Comparison of ENCODE assay signal across 8 cellular contexts in the genomic region with DNA sequence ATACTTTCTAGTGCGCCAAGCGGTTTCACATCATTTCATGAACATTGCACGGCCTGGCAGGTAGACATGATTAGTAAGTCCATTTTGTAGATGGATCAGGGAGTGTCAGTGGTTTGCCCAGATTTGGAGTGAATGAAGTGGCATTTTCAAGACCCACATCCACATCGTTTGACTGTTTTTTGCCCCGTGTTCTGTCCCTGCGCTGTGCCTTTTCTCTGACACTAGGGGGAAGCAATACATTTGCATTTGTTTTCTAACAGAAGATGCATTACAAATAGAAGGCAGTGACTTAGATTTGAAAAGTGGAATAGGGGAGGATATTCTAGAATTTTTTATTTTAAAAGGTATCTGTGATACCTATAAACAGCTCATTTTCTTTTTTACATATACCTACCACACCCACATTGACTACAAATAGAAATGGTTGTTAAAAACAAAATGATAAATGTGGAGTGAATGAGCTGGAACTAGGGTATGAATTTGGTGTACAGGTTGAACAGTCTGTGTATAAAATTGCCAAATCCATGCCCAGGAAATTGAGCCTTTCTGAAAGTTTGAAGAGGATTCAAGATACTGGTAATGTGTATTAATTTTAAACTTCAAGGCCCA.
DNase-seq lines count a peak whose midpoint lies in the region; ATAC-seq and TF ChIP-seq lines count a peak whose summit lies in the region.
"Had no signal": no experiment of that assay in that cellular context is flagged by ENCODE, and none has a peak within 500 bp of the region (broad histone marks: within the 10 kb centered on the region; RNA-seq: fewer than 3 reads in every experiment).

No MANE protein-coding gene starts in this region.

- in situ Hi-C loops in G401 (cut with HindIII; ENCODE audit: low sequenced_read_pairs) = no loop called here

- H2AFZ ChIP-seq in GM23338 = no peak overlapping the region
- H2AFZ ChIP-seq in smooth muscle cell (ENCODE audit: low read depth) = no peak overlapping the region

- no peaks in the 10 kb centered on the region for H3K79me2 ChIP-seq in GM23338 (replicated peaks; ENCODE audit: insufficient read depth)
- H3K79me2 ChIP-seq in smooth muscle cell (ENCODE audit: low read depth) = no peaks in the 10 kb centered on the region

- H3K4me3 ChIP-seq in GM23338 (no peak overlapping the region), dorsolateral prefrontal cortex (no peak overlapping the region), smooth muscle cell (no peak overlapping the region)

- H3K9me3 ChIP-seq in smooth muscle cell (replicated peaks; ENCODE audit: low read depth) = no peaks in the 10 kb centered on the region
- H3K9me3 ChIP-seq: neutrophil had no signal

- no peaks in the 10 kb centered on the region for H3K9me3 Mint-ChIP-seq in GM23338

- TF ChIP-seq CTCF in GM23338 (conservative IDR thresholded peaks at IDR 0.05; ENCODE audit: low read depth in 2 of 2) (peak; percentile 61 to 69), dorsolateral prefrontal cortex (IDR thresholded peaks at IDR 0.05 in 54 of 56, conservative IDR thresholded peaks at IDR 0.05 in 2 of 56; ENCODE audit: low read depth in 1 of 56, partially characterized antibody in 56 of 56) (peak; percentile 23 to 74 (median 59)), smooth muscle cell (IDR thresholded peaks at IDR 0.05; ENCODE audit: borderline replicate concordance, insufficient read depth, poor library complexity, severe bottlenecking) (peak; percentile 54)

- peaks cover 6% of the 10 kb centered on the region; the same call in 1 of the 3 replicates for H3K36me3 Mint-ChIP-seq in GM23338 (ENCODE audit: low read depth)

- no peaks in the 10 kb centered on the region for H3K9me2 ChIP-seq in GM23338 (ENCODE audit: insufficient read depth)

- no peak; the same call in 2 of the 3 replicates for ATAC-seq in GM23338

- H3K36me3 ChIP-seq in GM23338 (ENCODE audit: insufficient read depth) (no peaks in the 10 kb centered on the region), smooth muscle cell (ENCODE audit: low read depth) (no peaks in the 10 kb centered on the region)
- H3K36me3 ChIP-seq: neutrophil had no signal

- H3K27ac ChIP-seq in GM23338 (ENCODE audit: low read depth) = no peak overlapping the region
- no peak overlapping the region for H3K27ac ChIP-seq in dorsolateral prefrontal cortex
- H3K27ac ChIP-seq in smooth muscle cell (ENCODE audit: low read depth) = no peak overlapping the region
- H3K27ac ChIP-seq: neutrophil had no signal

- H3K9ac ChIP-seq in smooth muscle cell (ENCODE audit: low read depth) = no peak overlapping the region

- no peaks in the 10 kb centered on the region for H3K27me3 ChIP-seq in GM23338 (ENCODE audit: insufficient read depth)
- H3K27me3 ChIP-seq in dorsolateral prefrontal cortex = no peaks in the 10 kb centered on the region
- no peaks in the 10 kb centered on the region for H3K27me3 ChIP-seq in smooth muscle cell (ENCODE audit: low read depth)
- H3K27me3 ChIP-seq: neutrophil had no signal

- no peaks in the 10 kb centered on the region for H3K27me3 Mint-ChIP-seq in GM23338 (ENCODE audit: insufficient read depth, low read depth, poor library complexity)

- H3K4me2 ChIP-seq in GM23338 = no peak overlapping the region
- H3K4me2 ChIP-seq in smooth muscle cell = no peak overlapping the region

- no peaks in the 10 kb centered on the region for H3F3A ChIP-seq in GM23338 (replicated peaks; ENCODE audit: low read depth)
- H3F3A ChIP-seq in smooth muscle cell (ENCODE audit: low read depth) = no peaks in the 10 kb centered on the region

- DNase-seq in G401 (ENCODE audit: low spot score) (peak; percentile 16), GM23338 (ENCODE audit: low spot score) (peak; percentile 59), NCI-H460 (ENCODE audit: extremely low read depth, low read depth) (peak; percentile 3), dorsolateral prefrontal cortex (no peak), smooth muscle cell (lab: John Stamatoyannopoulos, UW; ENCODE audit: unreplicated experiment) (no peak), activated T-cell treated with anti-CD3 and anti-CD28 coated beads for 4 hours (no peak), NCI-H187 treated with DMSO at 0.1 percent for 48 hours (lab: John Stamatoyannopoulos, UW) (no peak)

- no peak overlapping the region for H3K4me3 Mint-ChIP-seq in GM23338

- 69% methylated on average over 6 of the region's 6 CpGs for WGBS in smooth muscle cell (ENCODE audit: low lambda C conversion rate)

- peaks cover 6% of the 10 kb centered on the region; the same call in 2 of the 3 replicates for H3K4me1 Mint-ChIP-seq in GM23338

- H3K27ac Mint-ChIP-seq in GM23338 = no peak overlapping the region

- intact Hi-C loops in dorsolateral prefrontal cortex (cut with DNase I) = no loop called here

- H4K20me1 ChIP-seq in GM23338 (replicated peaks; ENCODE audit: insufficient read depth) = no peaks in the 10 kb centered on the region
- H4K20me1 ChIP-seq in smooth muscle cell (ENCODE audit: low read depth) = no peaks in the 10 kb centered on the region

- peaks cover 3% of the 10 kb centered on the region; the same call in 1 of the 2 replicates for H3K4me1 ChIP-seq in GM23338 (ENCODE audit: insufficient read depth)
- H3K4me1 ChIP-seq in smooth muscle cell (ENCODE audit: low read depth) = no peaks in the 10 kb centered on the region

TF ChIP-seq in GM23338, 12 proteins besides CTCF, POLR2A, EP300 and RAD21 (continues in another document):
- TF ChIP-seq EZH2phosphoT487 (IDR thresholded peaks at IDR 0.05; ENCODE audit: unreplicated experiment) (no peak), POLR2AphosphoS5 (IDR thresholded peaks at IDR 0.05; ENCODE audit: low read depth) (no peak), JUNB (IDR thresholded peaks at IDR 0.05; ENCODE audit: unreplicated experiment) (no peak), ZNF331 (CRISPR knock-in tag; IDR thresholded peaks at IDR 0.05; ENCODE audit: low read depth) (no peak)
- TF ChIP-seq, protein P1, sequence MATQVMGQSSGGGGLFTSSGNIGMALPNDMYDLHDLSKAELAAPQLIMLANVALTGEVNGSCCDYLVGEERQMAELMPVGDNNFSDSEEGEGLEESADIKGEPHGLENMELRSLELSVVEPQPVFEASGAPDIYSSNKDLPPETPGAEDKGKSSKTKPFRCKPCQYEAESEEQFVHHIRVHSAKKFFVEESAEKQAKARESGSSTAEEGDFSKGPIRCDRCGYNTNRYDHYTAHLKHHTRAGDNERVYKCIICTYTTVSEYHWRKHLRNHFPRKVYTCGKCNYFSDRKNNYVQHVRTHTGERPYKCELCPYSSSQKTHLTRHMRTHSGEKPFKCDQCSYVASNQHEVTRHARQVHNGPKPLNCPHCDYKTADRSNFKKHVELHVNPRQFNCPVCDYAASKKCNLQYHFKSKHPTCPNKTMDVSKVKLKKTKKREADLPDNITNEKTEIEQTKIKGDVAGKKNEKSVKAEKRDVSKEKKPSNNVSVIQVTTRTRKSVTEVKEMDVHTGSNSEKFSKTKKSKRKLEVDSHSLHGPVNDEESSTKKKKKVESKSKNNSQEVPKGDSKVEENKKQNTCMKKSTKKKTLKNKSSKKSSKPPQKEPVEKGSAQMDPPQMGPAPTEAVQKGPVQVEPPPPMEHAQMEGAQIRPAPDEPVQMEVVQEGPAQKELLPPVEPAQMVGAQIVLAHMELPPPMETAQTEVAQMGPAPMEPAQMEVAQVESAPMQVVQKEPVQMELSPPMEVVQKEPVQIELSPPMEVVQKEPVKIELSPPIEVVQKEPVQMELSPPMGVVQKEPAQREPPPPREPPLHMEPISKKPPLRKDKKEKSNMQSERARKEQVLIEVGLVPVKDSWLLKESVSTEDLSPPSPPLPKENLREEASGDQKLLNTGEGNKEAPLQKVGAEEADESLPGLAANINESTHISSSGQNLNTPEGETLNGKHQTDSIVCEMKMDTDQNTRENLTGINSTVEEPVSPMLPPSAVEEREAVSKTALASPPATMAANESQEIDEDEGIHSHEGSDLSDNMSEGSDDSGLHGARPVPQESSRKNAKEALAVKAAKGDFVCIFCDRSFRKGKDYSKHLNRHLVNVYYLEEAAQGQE (IDR thresholded peaks at IDR 0.05; ENCODE audit: unreplicated experiment) = no peak
- TF ChIP-seq, protein P2, sequence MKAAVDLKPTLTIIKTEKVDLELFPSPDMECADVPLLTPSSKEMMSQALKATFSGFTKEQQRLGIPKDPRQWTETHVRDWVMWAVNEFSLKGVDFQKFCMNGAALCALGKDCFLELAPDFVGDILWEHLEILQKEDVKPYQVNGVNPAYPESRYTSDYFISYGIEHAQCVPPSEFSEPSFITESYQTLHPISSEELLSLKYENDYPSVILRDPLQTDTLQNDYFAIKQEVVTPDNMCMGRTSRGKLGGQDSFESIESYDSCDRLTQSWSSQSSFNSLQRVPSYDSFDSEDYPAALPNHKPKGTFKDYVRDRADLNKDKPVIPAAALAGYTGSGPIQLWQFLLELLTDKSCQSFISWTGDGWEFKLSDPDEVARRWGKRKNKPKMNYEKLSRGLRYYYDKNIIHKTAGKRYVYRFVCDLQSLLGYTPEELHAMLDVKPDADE (IDR thresholded peaks at IDR 0.05) = no peak

Comparison
In these comparisons a context has a peak if more than half of its experiments do, and no peak if none do; other contexts are left out.
1. DNase-seq: peak in G401 (single experiment), GM23338 (single experiment) and NCI-H460 (single experiment); none in dorsolateral prefrontal cortex (0 of 10), smooth muscle cell (single experiment), activated T-cell treated with anti-CD3 and anti-CD28 coated beads for 4 hours (single experiment) and NCI-H187 treated with DMSO at 0.1 percent for 48 hours (single experiment).
2. Peak in every context shown above with its lines, with median percentiles within 50 percentile points of each other: CTCF ChIP-seq.